In genomic region chr19:2765376-2765775, GRCh38 we compare ENCODE assay signal across 24 cellular contexts. TPM values are rescaled to one million over a fixed set of nuclear protein-coding genes. Genes with fewer than 3 reads are reported as not detected.
"Had no signal": no experiment of that assay in that cellular context is flagged by ENCODE, and none has a peak within 500 bp of the region (broad histone marks: within the 10 kb centered on the region; RNA-seq: fewer than 3 reads in every experiment).

No MANE protein-coding gene starts in this region.

- H3K27me3 ChIP-seq: MG63, SJSA1 had no signal

- H3K27ac ChIP-seq: HL-60, SJSA1, SK-N-MC had no signal

- H3K9me3 ChIP-seq: MG63, SJSA1 had no signal

- H3K4me3 ChIP-seq: MG63, SJSA1, SK-N-MC had no signal

- H3K4me1 ChIP-seq: SJSA1 had no signal

- DNase-seq: Karpas-422, KG1, MG63, NCI-H1092, NCI-H1105 treated with DMSO at 0.1 percent for 48 hours, NCI-H1417 treated with DMSO at 0.1 percent for 48 hours, NCI-H146, NCI-H1694 treated with DMSO at 0.1 percent for 48 hours, NCI-H1930, NCI-H2081, NCI-H2107, NCI-H2171, NCI-H226, NCI-H446, NCI-H510A, NCI-H524 treated with DMSO at 0.1 percent for 48 hours, NCI-H69, NCI-H774, Right ventricle myocardium superior, RPMI8226, SIG-M5 had no signal

RNA-seq across cellular contexts. Expression of gene DIRAS1, which starts 44.2 kb away (rescaled TPM):
- total RNA-seq: SJSA1 had no signal
